1 cellular context compared by ENCODE assay signal in genomic region chr2:8534729-8535397, GRCh38.
TF ChIP-seq lines count a peak whose summit lies in the region.

No MANE protein-coding gene starts in this region.

TF ChIP-seq in HepG2, 621 proteins besides CTCF, POLR2A, EP300 and RAD21 (continued from another document and continues in another):
- TF ChIP-seq NR0B2 (CRISPR knock-in tag; IDR thresholded peaks at IDR 0.05) (0 out of 2 replicates have a peak, but pooled peaks have one; percentile 57), MXD1 (CRISPR knock-in tag; IDR thresholded peaks at IDR 0.05) (0 out of 2 replicates have a peak, but pooled peaks have one; percentile 44), HNRNPLL (IDR thresholded peaks at IDR 0.05; ENCODE audit: low read depth, low read length, poor library complexity, severe bottlenecking) (peak; percentile 29), SMC3 (IDR thresholded peaks at IDR 0.05; ENCODE audit: low read length) (no peak), LCORL (IDR thresholded peaks at IDR 0.05) (no peak), LCORL (CRISPR knock-in tag; IDR thresholded peaks at IDR 0.05) (peak; percentile 87; the same call in 1 of the 2 replicates), RBM39 (IDR thresholded peaks at IDR 0.05; ENCODE audit: low read depth, low read length, poor library complexity, severe bottlenecking) (peak; percentile 11), KLF6 (CRISPR knock-in tag; IDR thresholded peaks at IDR 0.05) (0 out of 2 replicates have a peak, but pooled peaks have one; percentile 25), CBX1 (IDR thresholded peaks at IDR 0.05; ENCODE audit: low read depth) (peak; percentile 55), FUBP1 (CRISPR knock-in tag; IDR thresholded peaks at IDR 0.05; ENCODE audit: borderline replicate concordance) (no peak), ZNF616 (CRISPR knock-in tag; IDR thresholded peaks at IDR 0.05; ENCODE audit: low read depth) (0 out of 2 replicates have a peak, but pooled peaks have one; percentile 23), MEIS1 (CRISPR knock-in tag; IDR thresholded peaks at IDR 0.05; ENCODE audit: borderline replicate concordance) (no peak), ZKSCAN5 (CRISPR knock-in tag; IDR thresholded peaks at IDR 0.05) (no peak), ZNF367 (CRISPR knock-in tag; IDR thresholded peaks at IDR 0.05; ENCODE audit: borderline replicate concordance) (no peak), KDM6A (CRISPR knock-in tag; IDR thresholded peaks at IDR 0.05; ENCODE audit: low read depth) (no peak), ZNF3 (CRISPR knock-in tag; IDR thresholded peaks at IDR 0.05) (no peak), BHLHE40 (IDR thresholded peaks at IDR 0.05; ENCODE audit: low read length) (no peak), DMAP1 (CRISPR knock-in tag; IDR thresholded peaks at IDR 0.05) (0 out of 2 replicates have a peak, but pooled peaks have one; percentile 22), XRCC5 (optimal IDR thresholded peaks at IDR 0.05; ENCODE audit: low read length) (peak; percentile 43), ZNF572 (CRISPR knock-in tag; IDR thresholded peaks at IDR 0.05) (0 out of 2 replicates have a peak, but pooled peaks have one; percentile 49), SKIL (CRISPR knock-in tag; IDR thresholded peaks at IDR 0.05; ENCODE audit: borderline replicate concordance) (no peak), UBTF (CRISPR knock-in tag; IDR thresholded peaks at IDR 0.05) (peak; percentile 67), RBFOX2 (IDR thresholded peaks at IDR 0.05; ENCODE audit: low read depth, low read length) (no peak), ZNF75D (CRISPR knock-in tag; IDR thresholded peaks at IDR 0.05; ENCODE audit: borderline replicate concordance) (no peak), NKX3-1 (CRISPR knock-in tag; IDR thresholded peaks at IDR 0.05) (no peak), ZBTB7A (CRISPR knock-in tag; IDR thresholded peaks at IDR 0.05) (0 out of 2 replicates have a peak, but pooled peaks have one; percentile 18), ZNF143 (CRISPR knock-in tag; IDR thresholded peaks at IDR 0.05) (no peak), SIN3B (IDR thresholded peaks at IDR 0.05; ENCODE audit: low read length) (no peak), ZFX (CRISPR knock-in tag; IDR thresholded peaks at IDR 0.05; ENCODE audit: low read depth) (peak; percentile 86), ZNF530 (CRISPR knock-in tag; IDR thresholded peaks at IDR 0.05; ENCODE audit: low read depth) (no peak), ETS1 (CRISPR knock-in tag; IDR thresholded peaks at IDR 0.05) (no peak), MTA1 (CRISPR knock-in tag; IDR thresholded peaks at IDR 0.05; ENCODE audit: borderline replicate concordance) (0 out of 2 replicates have a peak, but pooled peaks have one; percentile 32), ZNF740 (CRISPR knock-in tag; IDR thresholded peaks at IDR 0.05) (no peak), ZBTB40 (IDR thresholded peaks at IDR 0.05) (no peak), ZBTB40 (CRISPR knock-in tag; IDR thresholded peaks at IDR 0.05) (no peak), FIP1L1 (IDR thresholded peaks at IDR 0.05; ENCODE audit: borderline replicate concordance, insufficient read depth, low read depth, low read length) (no peak), CBX5 (CRISPR knock-in tag; IDR thresholded peaks at IDR 0.05; ENCODE audit: borderline replicate concordance) (peak; percentile 82; the same call in 1 of the 2 replicates), ZNF335 (CRISPR knock-in tag; IDR thresholded peaks at IDR 0.05) (no peak), GLI4 (CRISPR knock-in tag; IDR thresholded peaks at IDR 0.05; ENCODE audit: borderline replicate concordance) (peak; percentile 63; the same call in 1 of the 2 replicates), RBAK (CRISPR knock-in tag; IDR thresholded peaks at IDR 0.05) (0 out of 2 replicates have a peak, but pooled peaks have one; percentile 30), PRDM4 (CRISPR knock-in tag; IDR thresholded peaks at IDR 0.05; ENCODE audit: borderline replicate concordance) (no peak), NFYC (CRISPR knock-in tag; IDR thresholded peaks at IDR 0.05) (no peak), ZSCAN29 (CRISPR knock-in tag; conservative IDR thresholded peaks at IDR 0.05) (0 out of 2 replicates have a peak, but pooled peaks have one; percentile 58)
